20 cellular contexts compared by ENCODE assay signal in the genomic region with DNA sequence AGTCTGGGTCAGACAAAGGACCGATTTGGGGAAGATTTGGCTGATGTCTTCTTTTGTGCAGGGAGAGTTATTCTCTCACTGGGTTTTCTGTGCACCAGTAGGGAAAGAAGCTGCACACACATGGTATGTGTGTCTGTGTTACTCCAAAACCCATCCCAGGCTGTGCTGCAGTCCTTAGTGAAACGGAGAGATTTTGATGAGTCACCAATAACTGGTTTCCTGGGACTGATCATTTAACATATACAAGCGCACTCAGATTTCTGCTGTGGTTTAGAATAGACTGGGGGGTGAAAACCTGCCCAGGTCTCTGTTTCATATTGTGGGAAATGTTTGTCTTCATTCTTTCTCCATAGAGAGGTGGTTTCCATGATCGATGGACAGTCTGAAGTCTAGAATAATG.
DNase-seq lines count a peak whose midpoint lies in the region; ATAC-seq, FAIRE-seq and TF ChIP-seq lines count a peak whose summit lies in the region.
"Had no signal": no experiment of that assay in that cellular context is flagged by ENCODE, and none has a peak within 500 bp of the region (broad histone marks: within the 10 kb centered on the region; RNA-seq: fewer than 3 reads in every experiment).

No MANE protein-coding gene starts in this region.

- H3K4me1 Mint-ChIP-seq in astrocyte (ENCODE audit: low read depth, unreplicated experiment), result peaks cover 8% of the 10 kb centered on the region
- H3K4me1 Mint-ChIP-seq: CD4-positive, alpha-beta memory T cell had no signal

- WGBS in A549 (ENCODE audit: missing lambda C conversion rate), result 34% methylated on average over 4 of the region's 4 CpGs

- H2AFZ ChIP-seq in astrocyte (ENCODE audit: low read depth, low read length) (no peak overlapping the region), osteoblast (ENCODE audit: low read length) (no peak overlapping the region), PC-3 (ENCODE audit: low read length) (no peak overlapping the region)

- no peaks in the 10 kb centered on the region for H3K36me3 Mint-ChIP-seq in astrocyte (ENCODE audit: low read depth, unreplicated experiment)
- H3K36me3 Mint-ChIP-seq: CD4-positive, alpha-beta memory T cell had no signal

- TF ChIP-seq CTCF in A549 (IDR thresholded peaks at IDR 0.05), result no peak
- TF ChIP-seq CTCF in astrocyte (IDR thresholded peaks at IDR 0.05; ENCODE audit: insufficient read depth, low read depth, low read length), result no peak
- no peak for TF ChIP-seq CTCF in osteoblast (IDR thresholded peaks at IDR 0.05; ENCODE audit: extremely low read depth, low read depth, low read length)
- no peak for TF ChIP-seq CTCF in PC-3 (conservative IDR thresholded peaks at IDR 0.05; ENCODE audit: low read depth, low read length)

- H3K27me3 Mint-ChIP-seq in astrocyte (ENCODE audit: low read depth, unreplicated experiment), result no peaks in the 10 kb centered on the region
- H3K27me3 Mint-ChIP-seq: CD4-positive, alpha-beta memory T cell had no signal

- POLR2A ChIA-PET in A549 (lab: Yijun Ruan, JAX), result no interaction called here
- POLR2A ChIA-PET in PC-3 (lab: Charles Lee; ENCODE audit: unreplicated experiment), result no interaction called here

- H3K9ac ChIP-seq in astrocyte (ENCODE audit: low read length), result no peak overlapping the region
- H3K9ac ChIP-seq in PC-3 (ENCODE audit: low read length), result no peak overlapping the region

- peak overlapping the region; percentile 12 for H3K27ac Mint-ChIP-seq in astrocyte (ENCODE audit: unreplicated experiment)
- H3K27ac Mint-ChIP-seq: CD4-positive, alpha-beta memory T cell had no signal

- H3K4me1 ChIP-seq in A549 (no peaks in the 10 kb centered on the region), astrocyte (ENCODE audit: insufficient read depth, low read length) (no peaks in the 10 kb centered on the region), osteoblast (ENCODE audit: insufficient read depth, low read length) (no peaks in the 10 kb centered on the region), PC-3 (ENCODE audit: insufficient read depth, low read length) (no peaks in the 10 kb centered on the region)

- TF ChIP-seq POLR2A in A549 (IDR thresholded peaks at IDR 0.05; ENCODE audit: low read length), result no peak

- no peak for TF ChIP-seq EP300 in A549 (IDR thresholded peaks at IDR 0.05)

- FAIRE-seq in A549 (lab: Jason Lieb, UNC) (no peak), astrocyte (lab: Jason Lieb, UNC) (no peak)
- FAIRE-seq: GM12878, GM19239 had no signal

- CTCF ChIA-PET in A549 (lab: Yijun Ruan, JAX), result interaction anchor here (0.9 to 1.9 kb wide), 3 partner anchors 10 to 1238 kb away, joined by 3 to 4 read pairs (median 3); no protein-coding TSS in a partner anchor
- CTCF ChIA-PET in PC-3 (lab: Charles Lee), result no interaction called here

- H3K4me2 ChIP-seq in A549 (no peak overlapping the region), astrocyte (ENCODE audit: low read length) (no peak overlapping the region), osteoblast (ENCODE audit: insufficient read depth, low read length) (no peak overlapping the region), PC-3 (ENCODE audit: low read length) (no peak overlapping the region)

- H3K79me2 ChIP-seq in astrocyte (ENCODE audit: insufficient read depth, low read length), result no peaks in the 10 kb centered on the region
- no peaks in the 10 kb centered on the region for H3K79me2 ChIP-seq in osteoblast (ENCODE audit: insufficient read depth, low read length)
- H3K79me2 ChIP-seq in PC-3 (ENCODE audit: low read length), result no peaks in the 10 kb centered on the region

- H3F3A ChIP-seq in PC-3 (ENCODE audit: low read length, unreplicated experiment), result no peaks in the 10 kb centered on the region

- H3K27ac ChIP-seq in A549 (no peak overlapping the region), astrocyte (ENCODE audit: low read depth, low read length) (no peak overlapping the region), osteoblast (ENCODE audit: low read depth, low read length) (no peak overlapping the region), PC-3 (ENCODE audit: low read length) (no peak overlapping the region)

- H4K20me1 ChIP-seq in astrocyte (ENCODE audit: insufficient read depth, low read length) (no peaks in the 10 kb centered on the region), osteoblast (ENCODE audit: insufficient read depth, low read length) (no peaks in the 10 kb centered on the region), PC-3 (ENCODE audit: low read length) (no peaks in the 10 kb centered on the region)

- DNase-seq in A549 (ENCODE audit: low read depth in 1 of 2, low spot score in 1 of 2) (no peak), H4 (ENCODE audit: low spot score) (peak; percentile 5), astrocyte (ENCODE audit: low read depth) (no peak), osteoblast (ENCODE audit: insufficient read length, low spot score, missing footprints) (peak; percentile 14), PC-3 (no peak)
- no peak for DNase-seq in activated effector memory CD4-positive, alpha-beta T cell treated with Interleukin-2 at 50 U/mL for 16 hours
- DNase-seq: 8988T; C1 segment of cervical spinal cord; Calu3; CD4-positive, alpha-beta memory T cell; COR-L47; DMS79; EL; GDM1; GOT3; H9 had no signal

- H3K9me3 ChIP-seq in A549 (peaks cover 8% of the 10 kb centered on the region; the same call in 1 of the 3 replicates), astrocyte (ENCODE audit: insufficient read depth, low read depth, low read length) (no peaks in the 10 kb centered on the region), osteoblast (ENCODE audit: low read depth, low read length) (peaks cover 4% of the 10 kb centered on the region), PC-3 (ENCODE audit: low read length) (no peaks in the 10 kb centered on the region)

- BruUV-seq in PC-3 (replicated peaks; lab: Mats Ljungman, UMichigan), result no TSS peak

- H3K27me3 ChIP-seq in astrocyte (ENCODE audit: insufficient read depth, low read length), result no peaks in the 10 kb centered on the region
- H3K27me3 ChIP-seq in osteoblast (ENCODE audit: insufficient read depth, low read length), result no peaks in the 10 kb centered on the region
- no peaks in the 10 kb centered on the region for H3K27me3 ChIP-seq in PC-3 (ENCODE audit: low read length)

- ATAC-seq in A549, result no peak
- no peak for ATAC-seq in GM19452 (IDR thresholded peaks at IDR 0.05; ENCODE audit: unreplicated experiment)
- no peak for ATAC-seq in PC-3
- ATAC-seq: GM12878, HCT116 had no signal

- H3K9me3 Mint-ChIP-seq in astrocyte (ENCODE audit: unreplicated experiment), result peaks cover 6% of the 10 kb centered on the region
- H3K9me3 Mint-ChIP-seq: H9 had no signal

- intact Hi-C loops in PC-3 (cut with micrococcal nuclease), result no loop called here

- no peak for TF ChIP-seq RAD21 in A549 (conservative IDR thresholded peaks at IDR 0.05 in 1 of 2, IDR thresholded peaks at IDR 0.05 in 1 of 2)

- H3K4me3 Mint-ChIP-seq in astrocyte (ENCODE audit: unreplicated experiment), result no peak overlapping the region
- H3K4me3 Mint-ChIP-seq: CD4-positive, alpha-beta memory T cell; H9 had no signal

- no peaks in the 10 kb centered on the region for H3K9me2 ChIP-seq in PC-3 (replicated peaks; ENCODE audit: low read length)

- H3K36me3 ChIP-seq in astrocyte (ENCODE audit: insufficient read depth, low read length) (no peaks in the 10 kb centered on the region), osteoblast (ENCODE audit: insufficient read depth, low read length) (no peaks in the 10 kb centered on the region), PC-3 (ENCODE audit: low read depth, low read length) (no peaks in the 10 kb centered on the region)

- H3K4me3 ChIP-seq in A549 (no peak overlapping the region), astrocyte (ENCODE audit: insufficient read depth, low read depth, low read length) (no peak overlapping the region), osteoblast (ENCODE audit: insufficient read depth, low read length) (no peak overlapping the region), PC-3 (ENCODE audit: low read length) (no peak overlapping the region)
- H3K4me3 ChIP-seq: GM12878 had no signal

TF ChIP-seq in A549, 52 proteins besides CTCF, POLR2A, EP300 and RAD21:
- TF ChIP-seq FOSL2 (IDR thresholded peaks at IDR 0.05) (no peak), FOSL2 (CRISPR knock-in tag; IDR thresholded peaks at IDR 0.05) (peak; percentile 34; the same call in 1 of the 2 replicates), MAFK (IDR thresholded peaks at IDR 0.05; ENCODE audit: partially characterized antibody) (peak; percentile 68), MAZ (IDR thresholded peaks at IDR 0.05; ENCODE audit: borderline replicate concordance, low read depth, low read length) (no peak), TP53 (CRISPR knock-in tag; IDR thresholded peaks at IDR 0.05) (no peak), HEYL (CRISPR knock-in tag; IDR thresholded peaks at IDR 0.05) (no peak), HOXB5 (CRISPR knock-in tag; IDR thresholded peaks at IDR 0.05) (no peak)
- TF ChIP-seq, protein P1, sequence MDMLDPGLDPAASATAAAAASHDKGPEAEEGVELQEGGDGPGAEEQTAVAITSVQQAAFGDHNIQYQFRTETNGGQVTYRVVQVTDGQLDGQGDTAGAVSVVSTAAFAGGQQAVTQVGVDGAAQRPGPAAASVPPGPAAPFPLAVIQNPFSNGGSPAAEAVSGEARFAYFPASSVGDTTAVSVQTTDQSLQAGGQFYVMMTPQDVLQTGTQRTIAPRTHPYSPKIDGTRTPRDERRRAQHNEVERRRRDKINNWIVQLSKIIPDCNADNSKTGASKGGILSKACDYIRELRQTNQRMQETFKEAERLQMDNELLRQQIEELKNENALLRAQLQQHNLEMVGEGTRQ (IDR thresholded peaks at IDR 0.05), result no peak
TF ChIP-seq in A549: peak in this region for 2.

Comparison
In these comparisons a context has a peak if more than half of its experiments do, and no peak if none do; other contexts are left out.
1. DNase-seq: peak in H4 (single experiment) and osteoblast (single experiment); none in A549 (0 of 2), astrocyte (single experiment), activated effector memory CD4-positive, alpha-beta T cell treated with Interleukin-2 at 50 U/mL for 16 hours (single experiment) and PC-3 (single experiment).